Comparison of ENCODE assay signal across 21 cellular contexts in genomic region chr15:43242616-43243015, GRCh38. TPM values are rescaled to one million over a fixed set of nuclear protein-coding genes. Genes with fewer than 3 reads are reported as not detected.
A peak's percentile ranks its signal among the peaks of the same experiment; 100 is the strongest.
DNase-seq lines count a peak whose midpoint lies in the region; TF ChIP-seq lines count a peak whose summit lies in the region.
"Had no signal": no experiment of that assay in that cellular context is flagged by ENCODE, and none has a peak within 500 bp of the region (broad histone marks: within the 10 kb centered on the region; RNA-seq: fewer than 3 reads in every experiment).

No MANE protein-coding gene starts in this region.

- H3K36me3 ChIP-seq in H7 (replicated peaks; ENCODE audit: control insufficient read depth, insufficient read depth, low read length), result no peaks in the 10 kb centered on the region
- H3K36me3 ChIP-seq in PC-9 (ENCODE audit: low read depth), result no peaks in the 10 kb centered on the region
- H3K36me3 ChIP-seq in neuronal stem cell (replicated peaks in 1 of 2; ENCODE audit: control insufficient read depth in 2 of 2, insufficient read depth in 2 of 2, low read length in 2 of 2), result no peaks in the 10 kb centered on the region
- H3K36me3 ChIP-seq in vagina, result no peaks in the 10 kb centered on the region

- WGBS in neuronal stem cell (ENCODE audit: extremely low coverage in 2 of 2, insufficient read length in 2 of 2, insufficient replicate concordance in 1 of 2), 2 donors, result no CpG with 5 or more reads among the region's 5 CpGs

- no peak overlapping the region for H2BK5ac ChIP-seq in neuronal stem cell (ENCODE audit: low read length)

- no peak for TF ChIP-seq POLR2A in vagina (IDR thresholded peaks at IDR 0.05)

- CTCF ChIA-PET in PC-9 (lab: Charles Lee), result no interaction called here

- no peak overlapping the region for H3K23ac ChIP-seq in neuronal stem cell (ENCODE audit: low read depth, low read length, poor library complexity)

- H3F3A ChIP-seq in PC-9 (ENCODE audit: insufficient read depth, low read depth), result peaks cover 19% of the 10 kb centered on the region; the same call in 1 of the 2 replicates

- H3K4me1 ChIP-seq in PC-9 (replicated peaks; ENCODE audit: insufficient read depth), result peaks cover 44% of the 10 kb centered on the region
- H3K4me1 ChIP-seq in neuronal stem cell (ENCODE audit: control insufficient read depth in 2 of 2, insufficient read depth in 1 of 2, low read depth in 1 of 2, low read length in 2 of 2), result peaks cover 0 to 8% of the 10 kb centered on the region in 2 donors
- peaks cover 6% of the 10 kb centered on the region for H3K4me1 ChIP-seq in vagina

- peak overlapping the region; percentile 24 for H2BK12ac ChIP-seq in neuronal stem cell (ENCODE audit: low read length)

- H3K4me3 ChIP-seq in H7 (ENCODE audit: insufficient read depth, low read depth, low read length) (no peak overlapping the region), PC-9 (no peak overlapping the region), neuronal stem cell (ENCODE audit: low read length in 2 of 2) (no peak overlapping the region), vagina (no peak overlapping the region)
- H3K4me3 ChIP-seq: GM23248 had no signal

- no peaks in the 10 kb centered on the region for H3K79me2 ChIP-seq in PC-9 (ENCODE audit: low read depth)

- H2AFZ ChIP-seq in PC-9 (no peak overlapping the region), neuronal stem cell (ENCODE audit: low read length) (no peak overlapping the region)
- H2AFZ ChIP-seq: GM23248 had no signal

- H3K9me3 ChIP-seq in PC-9 (ENCODE audit: insufficient read depth, low read depth), result no peaks in the 10 kb centered on the region
- no peaks in the 10 kb centered on the region for H3K9me3 ChIP-seq in neuronal stem cell (replicated peaks in 1 of 2; ENCODE audit: control insufficient read depth in 2 of 2, insufficient read depth in 1 of 2, low read depth in 1 of 2, low read length in 2 of 2)
- no peaks in the 10 kb centered on the region for H3K9me3 ChIP-seq in vagina

- H3K9me2 ChIP-seq in PC-9 (ENCODE audit: insufficient read depth), result no peaks in the 10 kb centered on the region

- H3K27me3 ChIP-seq in H7 (ENCODE audit: control insufficient read depth, insufficient read depth, low read length) (no peaks in the 10 kb centered on the region), PC-9 (ENCODE audit: insufficient read depth, low read depth) (no peaks in the 10 kb centered on the region), neuronal stem cell (ENCODE audit: control insufficient read depth in 3 of 3, insufficient read depth in 3 of 3, low read depth in 1 of 3, low read length in 3 of 3) (peaks cover 0 to 46% (median 0%) of the 10 kb centered on the region in 3 experiments), vagina (no peaks in the 10 kb centered on the region)

- H3K9ac ChIP-seq in neuronal stem cell (ENCODE audit: low read depth, low read length, poor library complexity), result no peak overlapping the region
- H3K9ac ChIP-seq: GM23248 had no signal

- intact Hi-C loops in PC-9 (cut with micrococcal nuclease; ENCODE audit: unreplicated experiment), result no loop called here
- intact Hi-C loops in vagina (cut with DNase I), result no loop called here

- no peaks in the 10 kb centered on the region for H4K20me1 ChIP-seq in PC-9 (ENCODE audit: insufficient read depth)

- no peak for TF ChIP-seq CTCF in PC-9 (conservative IDR thresholded peaks at IDR 0.05)
- no peak for TF ChIP-seq CTCF in vagina (IDR thresholded peaks at IDR 0.05)
- no peak for TF ChIP-seq CTCF in GM10266 (IDR thresholded peaks at IDR 0.05; ENCODE audit: control insufficient read depth, insufficient read depth, low read depth, missing control alignments)

- no peak overlapping the region for H2BK15ac ChIP-seq in neuronal stem cell (ENCODE audit: low read length)

- peak; percentile 6 for DNase-seq in H7
- DNase-seq in PC-9, result no peak
- no peak for DNase-seq in neuronal stem cell (ENCODE audit: low spot score)
- DNase-seq in vagina (ENCODE audit: extremely low spot score in 2 of 2), result peak; percentile 9 to 80
- DNase-seq in iPS-NIHi7 (ENCODE audit: extremely low spot score), result no peak
- DNase-seq in GM10266 (ENCODE audit: extremely low spot score), result no peak
- DNase-seq: C1 segment of cervical spinal cord; Calu3; CD4-positive, alpha-beta memory T cell; COR-L47; DMS53; DMS79 treated with DMSO at 0.1 percent for 48 hours; GF-D8; GM23248; H9 had no signal

- no peak overlapping the region for H3K14ac ChIP-seq in neuronal stem cell (ENCODE audit: low read length)

- H3K27ac ChIP-seq in PC-9 (peak overlapping the region; percentile 93), neuronal stem cell (replicated peaks; ENCODE audit: low read length) (no peak overlapping the region), vagina (no peak overlapping the region)
- H3K27ac ChIP-seq: GM23248 had no signal

- no peak overlapping the region for H3K18ac ChIP-seq in neuronal stem cell (ENCODE audit: low read length)

- H3K4ac ChIP-seq in neuronal stem cell (ENCODE audit: low read length), result no peak overlapping the region

- peak overlapping the region; percentile 53 for H2AK5ac ChIP-seq in neuronal stem cell (ENCODE audit: low read depth, low read length)

- BruUV-seq in PC-9 (replicated peaks; lab: Mats Ljungman, UMichigan), result no TSS peak

- H3K4me2 ChIP-seq in PC-9 (peak overlapping the region; percentile 38), neuronal stem cell (ENCODE audit: insufficient read depth, low read length, poor library complexity, severe bottlenecking) (no peak overlapping the region)

- no peak overlapping the region for H2BK120ac ChIP-seq in neuronal stem cell (ENCODE audit: low read depth, low read length)

- POLR2A ChIA-PET in PC-9 (lab: Charles Lee; ENCODE audit: unreplicated experiment), result no interaction called here

- H4K8ac ChIP-seq in neuronal stem cell (ENCODE audit: low read depth, low read length), result no peak overlapping the region

- no peak overlapping the region for H4K91ac ChIP-seq in neuronal stem cell (ENCODE audit: low read depth, low read length, poor library complexity)

- H3K79me1 ChIP-seq in neuronal stem cell (ENCODE audit: low read depth, low read length), result no peaks in the 10 kb centered on the region

RNA-seq across cellular contexts. Expression of gene EPB42, which starts 21.8 kb away (rescaled TPM):
- total RNA-seq in H7 (2014; rRNA removed; shearing (Covaris generic)), result not detected in 2 replicates
- total RNA-seq in PC-9 (2021) (not detected in 2 replicates), vagina (not detected)
- not detected for polyA plus RNA-seq in neuronal stem cell (2013, experiment 1 of 2)
- polyA plus RNA-seq in neuronal stem cell (2013, experiment 2 of 2), result not detected
- total RNA-seq: A172; A673; Calu3; CD4-positive, alpha-beta memory T cell; Daoy; G401; GM23248; H1; H9 had no signal
- polyA plus RNA-seq: BJ; CD4-positive, alpha-beta memory T cell; GM23248; H1 had no signal

RNA-seq across cellular contexts. Expression of gene TGM5, which starts 24.1 kb away (rescaled TPM):
- not detected in 2 replicates for total RNA-seq in H7 (2014; rRNA removed; shearing (Covaris generic))
- total RNA-seq in PC-9 (2021) (0.39 and 1.7 TPM in 2 replicates), vagina (8.3 TPM)
- not detected for polyA plus RNA-seq in neuronal stem cell (2013, experiment 1 of 2)
- not detected for polyA plus RNA-seq in neuronal stem cell (2013, experiment 2 of 2)
- total RNA-seq: A172; A673; Calu3; CD4-positive, alpha-beta memory T cell; Daoy; G401; GM23248; H1; H9 had no signal
- polyA plus RNA-seq: BJ; CD4-positive, alpha-beta memory T cell; GM23248; H1 had no signal

RNA-seq across cellular contexts. Expression of gene CCNDBP1, which starts 57.4 kb away (rescaled TPM):
- 49.7 and 51.3 TPM in 2 replicates for total RNA-seq in H7 (2014; rRNA removed; shearing (Covaris generic))
- total RNA-seq in PC-9 (2021) (44.0 and 50.2 TPM in 2 replicates), vagina (43.2 TPM)
- polyA plus RNA-seq in neuronal stem cell (2013, experiment 1 of 2), result 36.6 TPM
- polyA plus RNA-seq in neuronal stem cell (2013, experiment 2 of 2), result 34.7 TPM

RNA-seq across cellular contexts. Expression of gene TGM7, which starts 59.4 kb away (rescaled TPM):
- total RNA-seq in H7 (2014; rRNA removed; shearing (Covaris generic)), result not detected in 2 replicates
- not detected in 2 replicates for total RNA-seq in PC-9 (2021)
- polyA plus RNA-seq in neuronal stem cell (2013, experiment 1 of 2), result not detected
- polyA plus RNA-seq in neuronal stem cell (2013, experiment 2 of 2), result not detected
- not detected for total RNA-seq in vagina
- total RNA-seq: A172; A673; Calu3; CD4-positive, alpha-beta memory T cell; Daoy; G401; GM23248; H1; H9 had no signal
- polyA plus RNA-seq: BJ; CD4-positive, alpha-beta memory T cell; GM23248 had no signal

Comparison
In these comparisons a context has a peak if more than half of its experiments do, and no peak if none do; other contexts are left out.
1. DNase-seq: peak in H7 (single experiment) and vagina (2 of 2); none in PC-9 (0 of 2), neuronal stem cell (single experiment), iPS-NIHi7 (single experiment) and GM10266 (single experiment).